ENCODE assay signal across 20 cellular contexts in the genomic region with DNA sequence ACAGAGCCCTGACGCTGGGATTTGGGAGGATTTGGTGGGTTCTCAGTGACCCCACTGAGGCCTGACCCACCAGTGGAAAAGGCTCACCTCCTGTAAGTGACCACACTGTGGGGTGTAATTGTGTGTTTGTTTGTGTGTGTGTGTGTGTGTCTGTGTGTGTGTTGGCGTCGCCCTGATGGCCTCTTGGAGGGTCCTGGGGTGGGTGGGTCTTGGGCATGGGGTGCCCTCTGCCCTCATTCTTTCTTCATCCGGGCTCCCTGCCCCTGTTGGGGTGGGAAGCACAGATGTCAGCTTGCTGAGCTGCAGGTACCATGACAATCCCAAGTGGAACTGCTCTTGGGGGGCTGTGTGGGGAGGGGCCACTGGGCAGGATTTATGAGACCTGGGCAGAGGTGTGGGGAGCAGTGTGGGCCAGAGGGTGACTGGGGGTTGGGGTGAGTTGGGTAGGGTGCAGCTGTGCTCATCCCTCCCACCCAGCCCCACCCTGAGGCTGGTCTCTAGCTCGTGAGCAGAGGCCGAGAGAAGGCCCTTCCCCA. TPM values are rescaled to one million over a fixed set of nuclear protein-coding genes. Genes with fewer than 3 reads are reported as not detected.
A peak's percentile ranks its signal among the peaks of the same experiment; 100 is the strongest.
DNase-seq lines count a peak whose midpoint lies in the region; ATAC-seq, FAIRE-seq and TF ChIP-seq lines count a peak whose summit lies in the region.
"Had no signal": no experiment of that assay in that cellular context is flagged by ENCODE, and none has a peak within 500 bp of the region (broad histone marks: within the 10 kb centered on the region; RNA-seq: fewer than 3 reads in every experiment).

No MANE protein-coding gene starts in this region.

- no peak overlapping the region for H4K5ac ChIP-seq in H1 (ENCODE audit: insufficient read length, low read depth, low read length)

- H3K79me2 ChIP-seq in H1 (ENCODE audit: control insufficient read depth in 1 of 2, insufficient read depth in 2 of 2, low read length in 2 of 2) (no peaks in the 10 kb centered on the region), neural progenitor cell (ENCODE audit: low read depth) (no peaks in the 10 kb centered on the region)

- H3K4me2 ChIP-seq in H1 (ENCODE audit: insufficient read depth in 1 of 2, low read depth in 2 of 2, low read length in 2 of 2) (no peak overlapping the region), neural progenitor cell (no peak overlapping the region)
- H3K4me2 ChIP-seq: A549, BLaER1 had no signal

- intact Hi-C loops in cardiac septum (cut with DNase I), result loop anchor here (5.0 kb wide), 2 partner anchors 77 to 208 kb away; partner anchors contain the start of gene UBA2
- intact Hi-C loops in Right ventricle myocardium superior (cut with DNase I), result loop anchor here (5.0 kb wide), 2 partner anchors 77 to 208 kb away; partner anchors contain the start of gene UBA2

- no peak for TF ChIP-seq RAD21 in H1 (IDR thresholded peaks at IDR 0.05 in 1 of 2, conservative IDR thresholded peaks at IDR 0.05 in 1 of 2; ENCODE audit: low read depth in 2 of 2, low read length in 2 of 2)

- no peak overlapping the region for H3K9ac ChIP-seq in H1 (replicated peaks in 1 of 4; ENCODE audit: extremely low read depth in 1 of 4, low read depth in 3 of 4, low read length in 3 of 4)
- H3K9ac ChIP-seq in neural progenitor cell, result no peak overlapping the region
- H3K9ac ChIP-seq: BLaER1 had no signal

- no peaks in the 10 kb centered on the region for H3K27me3 ChIP-seq in H1 (replicated peaks in 1 of 4; ENCODE audit: control insufficient read depth in 3 of 4, extremely low read depth in 1 of 4, insufficient read depth in 3 of 4, low read length in 3 of 4)
- H3K27me3 ChIP-seq in neural progenitor cell, result no peaks in the 10 kb centered on the region

- H3K4me3 Mint-ChIP-seq in neural progenitor cell, result no peak overlapping the region
- H3K4me3 Mint-ChIP-seq: CD4-positive, alpha-beta memory T cell; H9 had no signal

- no peak overlapping the region for H2BK20ac ChIP-seq in H1 (ENCODE audit: low read length)

- FAIRE-seq in H1 (lab: Jason Lieb, UNC), result no peak
- FAIRE-seq: A549 had no signal

- no peak overlapping the region for H2BK5ac ChIP-seq in H1 (ENCODE audit: low read depth, low read length)

- H3K4me1 ChIP-seq in H1 (replicated peaks in 1 of 4; ENCODE audit: control insufficient read depth in 3 of 4, insufficient read depth in 4 of 4, low read length in 3 of 4), result peaks cover 0 to 8% (median 7%) of the 10 kb centered on the region in 4 experiments; a peak in 5 of 7 replicates
- peaks cover 5% of the 10 kb centered on the region for H3K4me1 ChIP-seq in neural progenitor cell

- H3K36me3 ChIP-seq in H1 (ENCODE audit: control insufficient read depth in 2 of 4, insufficient read depth in 4 of 4, low read length in 3 of 4) (no peaks in the 10 kb centered on the region), neural progenitor cell (no peaks in the 10 kb centered on the region)
- H3K36me3 ChIP-seq: BLaER1 had no signal

- TF ChIP-seq CTCF in H1 (IDR thresholded peaks at IDR 0.05; ENCODE audit: control extremely low read depth in 1 of 3, insufficient read depth in 1 of 3, low read depth in 1 of 3, low read length in 3 of 3) (no peak), neural progenitor cell (IDR thresholded peaks at IDR 0.05) (no peak)

- H3K4me3 ChIP-seq in H1 (ENCODE audit: extremely low read depth in 1 of 4, insufficient read depth in 2 of 4, low read depth in 3 of 4, low read length in 4 of 4), result no peak overlapping the region
- no peak overlapping the region for H3K4me3 ChIP-seq in neural progenitor cell
- H3K4me3 ChIP-seq: A549, BLaER1 had no signal

- no peaks in the 10 kb centered on the region for H3K36me3 Mint-ChIP-seq in neural progenitor cell

- H3K9me3 Mint-ChIP-seq in neural progenitor cell, result peaks cover under 1% of the 10 kb centered on the region
- H3K9me3 Mint-ChIP-seq: H9 had no signal

- H3K23ac ChIP-seq in H1 (ENCODE audit: insufficient read length), result no peak overlapping the region

- H2BK15ac ChIP-seq in H1 (ENCODE audit: low read length), result peak overlapping the region; percentile 46; the same call in 1 of the 2 replicates

- H3K27ac ChIP-seq in H1 (ENCODE audit: low read depth, low read length) (no peak overlapping the region), neural progenitor cell (no peak overlapping the region)
- H3K27ac ChIP-seq: A549, BLaER1 had no signal

- H4K91ac ChIP-seq in H1 (replicated peaks; ENCODE audit: insufficient read length, low read length), result no peak overlapping the region

- WGBS in H1 (ENCODE audit: extremely low coverage in 1 of 2, insufficient coverage in 1 of 2, insufficient read length in 1 of 2, insufficient replicate concordance in 2 of 2, low coverage in 1 of 2, low lambda C conversion rate in 2 of 2, missing lambda C conversion rate in 1 of 2), 2 experiments, result 82% methylated on average over 6 of the region's 6 CpGs; no CpG with 5 or more reads in 1 of the 2 experiments

- no peak for ATAC-seq in Right ventricle myocardium superior (ENCODE audit: poor library complexity)
- ATAC-seq: A549, PC-3 had no signal

- H3K4me1 Mint-ChIP-seq in neural progenitor cell, result peaks cover under 1% of the 10 kb centered on the region

- H4K8ac ChIP-seq in H1 (ENCODE audit: extremely low read depth, insufficient read depth, low read length), result no peak overlapping the region

- H3K18ac ChIP-seq in H1 (ENCODE audit: extremely low read depth, low read length), result no peak overlapping the region

- no peaks in the 10 kb centered on the region for H3K79me1 ChIP-seq in H1 (ENCODE audit: low read depth, low read length)

- H3K9me3 ChIP-seq in H1 (ENCODE audit: insufficient read depth in 2 of 2, low read depth in 1 of 2, low read length in 1 of 2), result no peaks in the 10 kb centered on the region
- H3K9me3 ChIP-seq in neural progenitor cell (ENCODE audit: low read depth), result no peaks in the 10 kb centered on the region
- H3K9me3 ChIP-seq: A549, BLaER1 had no signal

- H2BK12ac ChIP-seq in H1 (ENCODE audit: low read depth, low read length), result no peak overlapping the region

- peaks cover 2% of the 10 kb centered on the region; the same call in 1 of the 2 replicates for H3K23me2 ChIP-seq in H1 (ENCODE audit: low read depth, low read length)

- H3K4ac ChIP-seq in H1 (replicated peaks; ENCODE audit: insufficient read length, low read depth, low read length), result no peak overlapping the region

- POLR2A ChIA-PET in H1 (lab: Charles Lee; ENCODE audit: partially characterized antibody), result interaction anchor here (1.5 to 3.2 kb wide), 4 partner anchors 14 to 29 kb away, joined by 3 to 11 read pairs (median 6); partner anchors contain the start of gene WTIP

- H3F3A ChIP-seq in neural progenitor cell (ENCODE audit: low read depth), result peaks cover 9% of the 10 kb centered on the region

- no peak for TF ChIP-seq POLR2A in H1 (IDR thresholded peaks at IDR 0.05; ENCODE audit: control extremely low read depth in 1 of 2, low read depth in 2 of 2, low read length in 2 of 2)

- no peak overlapping the region for H2AFZ ChIP-seq in H1 (ENCODE audit: low read length)
- H2AFZ ChIP-seq in neural progenitor cell (replicated peaks), result no peak overlapping the region

- H2AK5ac ChIP-seq in H1 (ENCODE audit: low read depth, low read length), result no peak overlapping the region

- H4K20me1 ChIP-seq in H1 (replicated peaks in 1 of 2; ENCODE audit: control insufficient read depth in 1 of 2, insufficient read depth in 2 of 2, low read length in 2 of 2), result peaks cover 0 to under 1% of the 10 kb centered on the region in 2 experiments
- H4K20me1 ChIP-seq in neural progenitor cell (ENCODE audit: low read depth), result peaks cover 17% of the 10 kb centered on the region
- H4K20me1 ChIP-seq: BLaER1 had no signal

- no peak overlapping the region for H3K56ac ChIP-seq in H1 (replicated peaks; ENCODE audit: insufficient read length, low read depth, low read length)

- CTCF ChIA-PET in H1 (lab: Charles Lee; ENCODE audit: partially characterized antibody), result interaction anchor here (0.6 to 1.7 kb wide), 4 partner anchors 15 to 79 kb away, joined by 3 to 7 read pairs (median 4); no protein-coding TSS in a partner anchor

- DNase-seq in cardiac septum (ENCODE audit: low spot score) (peak; percentile 56), Right ventricle myocardium superior (no peak), H1 (ENCODE audit: low read depth in 1 of 2, low spot score in 2 of 2) (no peak), neural progenitor cell (ENCODE audit: low spot score) (no peak), ureter (ENCODE audit: low spot score) (peak; percentile 35), NCI-H1048 (lab: John Stamatoyannopoulos, UW) (no peak), NCI-H774 (lab: John Stamatoyannopoulos, UW) (no peak), DMS153 treated with DMSO at 0.1 percent for 48 hours (lab: John Stamatoyannopoulos, UW; ENCODE audit: unreplicated experiment) (no peak)
- DNase-seq: CD4-positive, alpha-beta memory T cell; H9; KG1; NCI-H1417; NCI-H187 treated with DMSO at 0.1 percent for 48 hours; NCI-H2227 treated with DMSO at 0.1 percent for 48 hours; NCI-H524; PC-3; RPMI8226; SIG-M5 had no signal

- H3K27ac Mint-ChIP-seq in neural progenitor cell, result peak overlapping the region; percentile 51
- H3K27ac Mint-ChIP-seq: CD4-positive, alpha-beta memory T cell had no signal

- H3K27me3 Mint-ChIP-seq in neural progenitor cell (ENCODE audit: insufficient read depth, low read depth), result peaks cover 13% of the 10 kb centered on the region

- no peak overlapping the region for H2BK120ac ChIP-seq in H1 (replicated peaks; ENCODE audit: low read depth, low read length)

- TF ChIP-seq EP300 in H1 (IDR thresholded peaks at IDR 0.05; ENCODE audit: borderline replicate concordance in 1 of 2, low read depth in 2 of 2, low read length in 2 of 2), result no peak

- H3K14ac ChIP-seq in H1 (ENCODE audit: insufficient read length), result no peak overlapping the region

TF ChIP-seq in H1, 55 proteins besides CTCF, POLR2A, EP300 and RAD21 (continues in another document):
- no peak for TF ChIP-seq MAX (IDR thresholded peaks at IDR 0.05)
- TF ChIP-seq FOSL1 (IDR thresholded peaks at IDR 0.05; ENCODE audit: insufficient read depth, low read depth, low read length), result no peak

RNA-seq across cellular contexts. Expression of gene WTIP, which starts 22.8 kb away (rescaled TPM):
- total RNA-seq in cardiac septum (34.7 TPM), Right ventricle myocardium superior (20.4 TPM), neural progenitor cell (ENCODE audit: low replicate concordance) (28.2 and 35.4 TPM in 2 replicates), ureter (14.9 TPM)
- 15.4 and 20.3 TPM in 2 replicates for total RNA-seq in H1 (2021; fragmentation: NEBNext Ultra II Directional; extraction: Animal tissue kit (Norgen Biotek cat#: 25700))
- 8.7 and 10.8 TPM in 2 replicates for polyA plus RNA-seq in H1 (2011; rRNA removed)
- 16.9 TPM for polyA plus RNA-seq in H1 (2011; cell fraction: cytosol; rRNA removed)
- polyA plus RNA-seq in H1 (2011; cell fraction: nucleus; rRNA removed), result 27.1 TPM
- 14.4 to 20.8 TPM (median 17.9 TPM) in 4 replicates for polyA plus RNA-seq in H1 (2012, experiment 1 of 2)
- 9.5 TPM for polyA plus RNA-seq in H1 (2012, experiment 2 of 2)
- 6.3 TPM for polyA plus RNA-seq in H1 (2013, experiment 1 of 2)
- polyA plus RNA-seq in H1 (2013, experiment 2 of 2), result 4.9 TPM
- 20.5 and 26.8 TPM in 2 replicates for polyA minus RNA-seq in H1 (2011; rRNA and poly(A)+ RNA removed)
- polyA minus RNA-seq in H1 (2011; cell fraction: cytosol; rRNA and poly(A)+ RNA removed), result 11.1 TPM
- 6.9 TPM for polyA minus RNA-seq in H1 (2011; cell fraction: nucleus; rRNA and poly(A)+ RNA removed)
- polyA plus RNA-seq: CD4-positive, alpha-beta memory T cell had no signal

Comparison
In these comparisons a context has a peak if more than half of its experiments do, and no peak if none do; other contexts are left out.
1. DNase-seq: peak in cardiac septum (single experiment) and ureter (single experiment); none in Right ventricle myocardium superior (single experiment), H1 (0 of 2), neural progenitor cell (single experiment), NCI-H1048 (single experiment), NCI-H774 (single experiment) and DMS153 treated with DMSO at 0.1 percent for 48 hours (single experiment).